13 cellular contexts compared by ENCODE assay signal in genomic region chr1:43881415-43881814, GRCh38. TPM values are rescaled to one million over a fixed set of nuclear protein-coding genes. Genes with fewer than 3 reads are reported as not detected.
DNase-seq lines count a peak whose midpoint lies in the region; ATAC-seq and TF ChIP-seq lines count a peak whose summit lies in the region.
"Had no signal": no experiment of that assay in that cellular context is flagged by ENCODE, and none has a peak within 500 bp of the region (broad histone marks: within the 10 kb centered on the region; RNA-seq: fewer than 3 reads in every experiment).

No MANE protein-coding gene starts in this region.

- H3K9me3 ChIP-seq in BE2C: no peaks in the 10 kb centered on the region
- no peaks in the 10 kb centered on the region for H3K9me3 ChIP-seq in right cardiac atrium (ENCODE audit: control insufficient read depth, low read length)
- H3K9me3 ChIP-seq: vagina had no signal

- 53% methylated on average over 4 of the region's 4 CpGs for WGBS in right cardiac atrium

- H3K27me3 ChIP-seq in BE2C (no peaks in the 10 kb centered on the region), HL-60 (ENCODE audit: insufficient read depth, poor library complexity, severe bottlenecking) (no peaks in the 10 kb centered on the region), right cardiac atrium (ENCODE audit: control insufficient read depth, insufficient read depth) (no peaks in the 10 kb centered on the region)
- H3K27me3 ChIP-seq: vagina had no signal

- H3K27ac ChIP-seq in HL-60 (replicated peaks) (peak overlapping the region; percentile 37), right cardiac atrium (ENCODE audit: low read length) (no peak overlapping the region)
- H3K27ac ChIP-seq: vagina had no signal

- H3K36me3 ChIP-seq in BE2C: no peaks in the 10 kb centered on the region
- H3K36me3 ChIP-seq: vagina had no signal

- H3K4me3 ChIP-seq in BE2C (ENCODE audit: low read depth, low read length): no peak overlapping the region
- H3K4me3 ChIP-seq in HL-60 (replicated peaks; ENCODE audit: insufficient read depth, low read length): no peak overlapping the region
- no peak overlapping the region for H3K4me3 ChIP-seq in right cardiac atrium (ENCODE audit: low read length)
- H3K4me3 ChIP-seq: GM12878, vagina had no signal

- TF ChIP-seq CTCF in BE2C (IDR thresholded peaks at IDR 0.05; ENCODE audit: low read depth, low read length): peak; percentile 29
- no peak for TF ChIP-seq CTCF in HL-60 (IDR thresholded peaks at IDR 0.05; ENCODE audit: insufficient read depth, low read length)

- intact Hi-C loops in right cardiac atrium (cut with DNase I): no loop called here

- DNase-seq in BE2C (peak; percentile 41), HL-60 (ENCODE audit: low read depth in 1 of 2, low spot score in 1 of 2) (peak; percentile 51 to 82), SKM-1 (lab: John Stamatoyannopoulos, UW; ENCODE audit: unreplicated experiment) (peak; percentile 7), right cardiac atrium (no peak), A172 (ENCODE audit: low spot score) (no peak), kidney glomerular epithelial cell (lab: John Stamatoyannopoulos, UW) (no peak), NCI-H1105 (lab: John Stamatoyannopoulos, UW) (no peak)
- DNase-seq: activated CD4-positive, alpha-beta T cell treated with anti-CD3 and anti-CD28 coated beads, Interleukin-2, amount 50 U/mL, for 1 hour; kidney; stimulated activated CD4-positive, alpha-beta T cell treated with anti-CD3 and anti-CD28 coated beads, Interleukin-4, amount 100 ng/mL, for 1 hour had no signal

- no peaks in the 10 kb centered on the region for H3K4me1 ChIP-seq in BE2C
- peaks cover 5% of the 10 kb centered on the region for H3K4me1 ChIP-seq in right cardiac atrium (ENCODE audit: control insufficient read depth, insufficient read depth, low read length)

- ATAC-seq in right cardiac atrium (peak; percentile 44 to 47), HG03520 (IDR thresholded peaks at IDR 0.05; ENCODE audit: unreplicated experiment) (no peak)
- ATAC-seq: GM12878 had no signal

RNA-seq across cellular contexts. Expression of gene ARTN, which starts 52.2 kb away (rescaled TPM):
- polyA plus RNA-seq in BE2C (2012; ENCODE audit: insufficient read depth, insufficient read length, low read depth): not detected
- total RNA-seq in right cardiac atrium: 1 to 10 TPM in 1 of 4 donors, under 1 TPM in 3; 0.40 to 1.3 (median 0.52) TPM
- 0.34 TPM for polyA plus RNA-seq in right cardiac atrium
- not detected in 2 replicates for total RNA-seq in A172 (2014; rRNA removed; shearing (Covaris generic))

Comparison
In these comparisons a context has a peak if more than half of its experiments do, and no peak if none do; other contexts are left out.
1. DNase-seq: peak in BE2C (single experiment), HL-60 (2 of 2) and SKM-1 (single experiment); none in right cardiac atrium (0 of 3), A172 (single experiment), kidney glomerular epithelial cell (single experiment) and NCI-H1105 (single experiment).